ENCODE assay signal across 27 cellular contexts in genomic region chrX:25001808-25002657, GRCh38. TPM values are rescaled to one million over a fixed set of nuclear protein-coding genes. Genes with fewer than 3 reads are reported as not detected.
A peak's percentile ranks its signal among the peaks of the same experiment; 100 is the strongest.
DNase-seq lines count a peak whose midpoint lies in the region; ATAC-seq, FAIRE-seq and TF ChIP-seq lines count a peak whose summit lies in the region.
"Had no signal": no experiment of that assay in that cellular context is flagged by ENCODE, and none has a peak within 500 bp of the region (broad histone marks: within the 10 kb centered on the region; RNA-seq: fewer than 3 reads in every experiment).

No MANE protein-coding gene starts in this region.

- H3K9me2 ChIP-seq in neural cell (ENCODE audit: insufficient read depth, low read length) = no peaks in the 10 kb centered on the region

- intact Hi-C loops in endothelial cell of umbilical vein (cut with micrococcal nuclease) = no loop called here
- intact Hi-C loops in stomach (cut with DNase I; ENCODE audit: low total_unique reads) = no loop called here

- CTCF ChIA-PET in endothelial cell of umbilical vein (lab: Charles Lee) = interaction anchor here (1.1 kb wide), 1 partner anchor 163 kb away, joined by 4 read pairs; no protein-coding TSS in a partner anchor

- no peak for FAIRE-seq in endothelial cell of umbilical vein (lab: Jason Lieb, UNC)
- FAIRE-seq: HTR-8/SVneo had no signal

- WGBS in stomach, 5 donors = 27 to 77% (median 49%) methylated on average over 8 to 60 of the region's 64 CpGs

- H3K9me3 ChIP-seq in NT2/D1 (ENCODE audit: insufficient read depth, low read length) (no peaks in the 10 kb centered on the region), endothelial cell of umbilical vein (replicated peaks; ENCODE audit: control insufficient read depth, insufficient read depth, low read length) (no peaks in the 10 kb centered on the region), neural cell (ENCODE audit: low read length) (no peaks in the 10 kb centered on the region), stomach (peaks cover 0 to 12% (median 3%) of the 10 kb centered on the region in 4 donors)
- H3K9me3 ChIP-seq: esophagus muscularis mucosa, gastroesophageal sphincter, lower lobe of right lung, mucosa of descending colon, neutrophil, upper lobe of left lung had no signal

- no peak for ATAC-seq in HG03439 (IDR thresholded peaks at IDR 0.05; ENCODE audit: unreplicated experiment)
- no peak for ATAC-seq in GM21390 (IDR thresholded peaks at IDR 0.05; ENCODE audit: unreplicated experiment)
- ATAC-seq: activated CD4-positive, alpha-beta T cell treated with anti-CD3 and anti-CD28 coated beads for 36 hours; gastroesophageal sphincter had no signal

- H3F3A ChIP-seq in neural cell (ENCODE audit: insufficient read depth, low read length, poor library complexity, severe bottlenecking) = no peaks in the 10 kb centered on the region

- H3K9me1 ChIP-seq in endothelial cell of umbilical vein (replicated peaks; ENCODE audit: control insufficient read depth, extremely low read depth, insufficient read depth, low read length) = no peaks in the 10 kb centered on the region

- no peak for TF ChIP-seq POLR2A in endothelial cell of umbilical vein (IDR thresholded peaks at IDR 0.05; ENCODE audit: low read depth, low read length)
- TF ChIP-seq POLR2A in stomach (IDR thresholded peaks at IDR 0.05) = no peak

- DNase-seq in NT2/D1 (ENCODE audit: low read depth, low spot score) = no peak
- DNase-seq in endothelial cell of umbilical vein (ENCODE audit: low read depth, low spot score) = no peak
- DNase-seq in stomach = no peak
- no peak for DNase-seq in stimulated activated naive CD4-positive, alpha-beta T cell treated with Interleukin-2 at 50 U/mL for 16 hours (lab: John Stamatoyannopoulos, UW)
- no peak for DNase-seq in activated CD4-positive, CD25-positive, alpha-beta regulatory T cell treated with anti-CD3 and anti-CD28 coated beads, Interleukin-2, amount 50 U/mL, for 72 hours
- DNase-seq: activated CD4-positive, alpha-beta T cell treated with anti-CD3 and anti-CD28 coated beads for 36 hours; activated effector memory CD4-positive, alpha-beta T cell treated with anti-CD3 and anti-CD28 coated beads, Interleukin-2, amount 50 U/mL, for 16 hours; CD4-positive, alpha-beta memory T cell; DMS 273 treated with DMSO at 0.1 percent for 48 hours; effector CD4-positive, alpha-beta T cell; GF-D8; Kasumi-1; kidney glomerular epithelial cell; lower lobe of right lung; mucosa of descending colon; NCI-H1694; NCI-H2171; stimulated activated CD4-positive, alpha-beta T cell treated with anti-CD3 and anti-CD28 coated beads, Interleukin-4, amount 100 ng/mL, for 1 hour had no signal

- TF ChIP-seq CTCF in endothelial cell of umbilical vein (IDR thresholded peaks at IDR 0.05; ENCODE audit: extremely low read depth in 1 of 2, insufficient read depth in 1 of 2, low read depth in 1 of 2, low read length in 2 of 2) (no peak), neural cell (IDR thresholded peaks at IDR 0.05; ENCODE audit: poor library complexity, severe bottlenecking) (no peak), stomach (IDR thresholded peaks at IDR 0.05) (no peak)

- no TSS peak for BruUV-seq in endothelial cell of umbilical vein (replicated peaks; lab: Mats Ljungman, UMichigan)

- no peaks in the 10 kb centered on the region for H4K20me1 ChIP-seq in endothelial cell of umbilical vein (replicated peaks; ENCODE audit: control insufficient read depth, extremely low read depth, insufficient read depth, low read length)
- H4K20me1 ChIP-seq in neural cell (ENCODE audit: insufficient read depth) = no peaks in the 10 kb centered on the region

- H3K36me3 ChIP-seq in NT2/D1 (ENCODE audit: insufficient read depth, insufficient read length, low read length) = no peaks in the 10 kb centered on the region
- no peaks in the 10 kb centered on the region for H3K36me3 ChIP-seq in endothelial cell of umbilical vein (ENCODE audit: control insufficient read depth in 2 of 2, extremely low read depth in 1 of 2, insufficient read depth in 2 of 2, low read length in 2 of 2)
- H3K36me3 ChIP-seq in neural cell (ENCODE audit: insufficient read depth, low read length) = no peaks in the 10 kb centered on the region
- H3K36me3 ChIP-seq in stomach = no peaks in the 10 kb centered on the region
- H3K36me3 ChIP-seq: esophagus muscularis mucosa, lower lobe of right lung, neutrophil, upper lobe of left lung had no signal

- H3K4me2 ChIP-seq in endothelial cell of umbilical vein (ENCODE audit: insufficient read depth, low read length) = no peak overlapping the region
- no peak overlapping the region for H3K4me2 ChIP-seq in neural cell (ENCODE audit: low read length)

- peak overlapping the region; percentile 10 for H3K9ac ChIP-seq in NT2/D1 (ENCODE audit: insufficient read length, low read depth)
- H3K9ac ChIP-seq in endothelial cell of umbilical vein (replicated peaks; ENCODE audit: extremely low read depth, insufficient read depth, low read length) = no peak overlapping the region
- no peak overlapping the region for H3K9ac ChIP-seq in neural cell (ENCODE audit: low read length)

- peaks cover 73% of the 10 kb centered on the region for H3K27me3 ChIP-seq in NT2/D1 (ENCODE audit: insufficient read depth, insufficient read length)
- H3K27me3 ChIP-seq in endothelial cell of umbilical vein (ENCODE audit: control insufficient read depth in 2 of 2, insufficient read depth in 2 of 2, low read length in 2 of 2) = peaks cover 30 to 54% of the 10 kb centered on the region in 2 experiments
- no peaks in the 10 kb centered on the region for H3K27me3 ChIP-seq in neural cell (ENCODE audit: insufficient read depth, low read depth, low read length)
- peaks cover 23 to 57% (median 52%) of the 10 kb centered on the region in 3 donors for H3K27me3 ChIP-seq in stomach

- POLR2A ChIA-PET in endothelial cell of umbilical vein (lab: Charles Lee) = no interaction called here

- H3K79me2 ChIP-seq in endothelial cell of umbilical vein (ENCODE audit: control insufficient read depth, insufficient read depth, low read length) (no peaks in the 10 kb centered on the region), neural cell (replicated peaks; ENCODE audit: insufficient read depth, low read length) (peaks cover 13% of the 10 kb centered on the region)

- H3K27ac ChIP-seq in endothelial cell of umbilical vein (ENCODE audit: insufficient read depth, low read depth, low read length) = no peak overlapping the region
- H3K27ac ChIP-seq in neural cell (ENCODE audit: low read length) = peak overlapping the region; percentile 20
- no peak overlapping the region for H3K27ac ChIP-seq in stomach
- H3K27ac ChIP-seq: esophagus muscularis mucosa, gastroesophageal sphincter, lower lobe of right lung, neutrophil, upper lobe of left lung had no signal

- no peak overlapping the region for H2AFZ ChIP-seq in endothelial cell of umbilical vein (ENCODE audit: low read depth, low read length)
- H2AFZ ChIP-seq in neural cell (ENCODE audit: low read depth, low read length) = no peak overlapping the region

- H3K4me3 ChIP-seq in NT2/D1 (ENCODE audit: insufficient read length, low read depth) (peak overlapping the region; percentile 34), endothelial cell of umbilical vein (replicated peaks in 1 of 3; ENCODE audit: insufficient read depth in 1 of 3, low read depth in 1 of 3, low read length in 3 of 3) (no peak overlapping the region), neural cell (ENCODE audit: low read length) (peak overlapping the region; percentile 41), stomach (peak overlapping the region; percentile 24 to 44 (median 36))
- H3K4me3 ChIP-seq: lower lobe of right lung, mucosa of descending colon had no signal

- H3K4me1 ChIP-seq in NT2/D1 (ENCODE audit: insufficient read depth, insufficient read length) (peaks cover 5% of the 10 kb centered on the region), endothelial cell of umbilical vein (ENCODE audit: control insufficient read depth, extremely low read depth, insufficient read depth, low read length) (peaks cover 5% of the 10 kb centered on the region), stomach (peaks cover 14 to 38% (median 26%) of the 10 kb centered on the region in 4 donors)

- no peak for TF ChIP-seq EP300 in neural cell (conservative IDR thresholded peaks at IDR 0.05; ENCODE audit: poor library complexity, severe bottlenecking)
- no peak for TF ChIP-seq EP300 in stomach (IDR thresholded peaks at IDR 0.05)

- TF ChIP-seq RAD21 in neural cell (conservative IDR thresholded peaks at IDR 0.05) = no peak

- dilution Hi-C loops in endothelial cell of umbilical vein (cut with MboI; ENCODE audit: extremely low pct_ligation_motif_present, low sequenced_read_pairs) = no loop called here

TF ChIP-seq in endothelial cell of umbilical vein, 7 proteins besides CTCF, POLR2A, EP300 and RAD21:
- TF ChIP-seq EZH2 (IDR thresholded peaks at IDR 0.05; ENCODE audit: borderline replicate concordance, low read depth, low read length, severe bottlenecking) (peak; percentile 52), JUN (IDR thresholded peaks at IDR 0.05; ENCODE audit: borderline replicate concordance, insufficient read depth, insufficient read length, low read depth) (no peak)

RNA-seq across cellular contexts. Expression of gene ARX, which starts 13.7 kb away (rescaled TPM):
- total RNA-seq in endothelial cell of umbilical vein = not detected in 2 replicates
- not detected in 2 replicates for polyA plus RNA-seq in endothelial cell of umbilical vein
- not detected in 2 replicates for polyA plus RNA-seq in endothelial cell of umbilical vein (2011; cell fraction: cytosol; rRNA removed)
- polyA plus RNA-seq in endothelial cell of umbilical vein (2011; cell fraction: nucleus; rRNA removed) = not detected in 2 replicates
- polyA plus RNA-seq in endothelial cell of umbilical vein (2012) = not detected in 2 replicates
- polyA minus RNA-seq in endothelial cell of umbilical vein = not detected in 2 replicates
- not detected for polyA minus RNA-seq in endothelial cell of umbilical vein (2011; cell fraction: cytosol; rRNA and poly(A)+ RNA removed)
- polyA minus RNA-seq in endothelial cell of umbilical vein (2011; cell fraction: nucleus; rRNA and poly(A)+ RNA removed) = not detected in 2 replicates
- polyA plus RNA-seq in neural cell = 39.2 and 42.8 TPM in 2 replicates
- polyA minus RNA-seq in neural cell = 39.8 and 49.2 TPM in 2 replicates
- 1 to 10 TPM in 1 of 5 donors, under 1 TPM in 3, not detected in 1; 0.18 to 1.8 (median 0.43) TPM for total RNA-seq in stomach
- polyA plus RNA-seq in stomach = under 1 TPM; 0.18 to 0.87 (median 0.76) TPM
- total RNA-seq: activated CD4-positive, alpha-beta T cell treated with anti-CD3 and anti-CD28 coated beads for 36 hours; CD4-positive, alpha-beta memory T cell; cerebellum; esophagus muscularis mucosa; gastroesophageal sphincter had no signal
- polyA plus RNA-seq: CD4-positive, alpha-beta memory T cell had no signal

Comparison
In these comparisons a context has a peak if more than half of its experiments do, and no peak if none do; other contexts are left out.
1. H3K4me3 ChIP-seq: peak in NT2/D1 (single experiment), neural cell (single experiment) and stomach (4 of 4); none in endothelial cell of umbilical vein (0 of 3).
2. RNA of gene ARX, which starts 13.7 kb away (polyA plus RNA-seq): 39.2 to 42.8 TPM in neural cell; 0.18 to 0.87 TPM in stomach and not detected in endothelial cell of umbilical vein; every median in the first group is over 10 times any median in the second.